In genomic region chr4:2651998-2652397, GRCh38 we compare ENCODE assay signal across 16 cellular contexts.
DNase-seq lines count a peak whose midpoint lies in the region; ATAC-seq and TF ChIP-seq lines count a peak whose summit lies in the region.
"Had no signal": no experiment of that assay in that cellular context is flagged by ENCODE, and none has a peak within 500 bp of the region (broad histone marks: within the 10 kb centered on the region; RNA-seq: fewer than 3 reads in every experiment).

No MANE protein-coding gene starts in this region.

- H3K4me3 ChIP-seq in CD4-positive, alpha-beta memory T cell (ENCODE audit: low read length in 2 of 2): no peak overlapping the region
- no peak overlapping the region for H3K4me3 ChIP-seq in SK-N-SH (ENCODE audit: low read depth in 2 of 2, low read length in 1 of 2)
- no peak overlapping the region for H3K4me3 ChIP-seq in aorta (ENCODE audit: low read length in 2 of 2)

- H3K27me3 Mint-ChIP-seq in T-helper 1 cell treated with Interleukin-12 subunit alpha and Interleukin-12 subunit beta and Interleukin-4 antibody, amounts not matched to agents 30 μg/mL and 1 μg/mL, for 36 hours (ENCODE audit: low read depth): no peaks in the 10 kb centered on the region
- H3K27me3 Mint-ChIP-seq in CD4-positive, alpha-beta memory T cell: no peaks in the 10 kb centered on the region
- no peaks in the 10 kb centered on the region for H3K27me3 Mint-ChIP-seq in activated CD8-positive, alpha-beta T cell treated with anti-CD3 and anti-CD28 coated beads for 36 hours
- no peaks in the 10 kb centered on the region for H3K27me3 Mint-ChIP-seq in naive B cell

- H3K27ac ChIP-seq in CD4-positive, alpha-beta memory T cell (ENCODE audit: low read depth, low read length): no peak overlapping the region
- no peak overlapping the region for H3K27ac ChIP-seq in SK-N-SH (ENCODE audit: low read depth in 2 of 2, low read length in 1 of 2)
- H3K27ac ChIP-seq in aorta (ENCODE audit: low read depth in 1 of 2, low read length in 2 of 2): no peak overlapping the region
- H3K27ac ChIP-seq: epithelial cell of prostate had no signal

- no peak for DNase-seq in T-helper 1 cell
- no peak for DNase-seq in CD4-positive, alpha-beta memory T cell
- no peak for DNase-seq in activated CD8-positive, alpha-beta T cell treated with anti-CD3 and anti-CD28 coated beads for 36 hours
- DNase-seq in naive B cell: no peak
- DNase-seq in SK-N-SH: no peak
- no peak for DNase-seq in aorta
- DNase-seq: 8988T; activated CD4-positive, CD25-positive, alpha-beta regulatory T cell; stimulated activated CD4-positive, alpha-beta T cell treated with anti-CD3 and anti-CD28 coated beads, Interleukin-12 subunit alpha, Interleukin-12 subunit beta, amount 100 ng/mL, for 4 hours; stimulated activated naive CD4-positive, alpha-beta T cell treated with Interleukin-2 at 50 U/mL for 16 hours; SW 1271 had no signal

- H3K4me2 ChIP-seq in SK-N-SH: no peak overlapping the region

- H3F3A ChIP-seq in SK-N-SH (replicated peaks; ENCODE audit: insufficient read depth): no peaks in the 10 kb centered on the region

- H2AFZ ChIP-seq in SK-N-SH (ENCODE audit: low read depth): no peak overlapping the region

- no peak overlapping the region for H3K9ac ChIP-seq in SK-N-SH

- ATAC-seq in activated CD8-positive, alpha-beta T cell treated with anti-CD3 and anti-CD28 coated beads for 36 hours: no peak
- ATAC-seq in naive B cell (ENCODE audit: low read depth in 2 of 2) (no peak), aorta (ENCODE audit: low FRiP score) (no peak), HG03196 (IDR thresholded peaks at IDR 0.05; ENCODE audit: unreplicated experiment) (no peak)
- ATAC-seq: HepG2 had no signal

- no peak for TF ChIP-seq EP300 in SK-N-SH (IDR thresholded peaks at IDR 0.05; ENCODE audit: borderline replicate concordance in 1 of 2, low read depth in 1 of 2, low read length in 1 of 2)

- POLR2A ChIA-PET in CD4-positive, alpha-beta memory T cell (lab: Charles Lee; ENCODE audit: partially characterized antibody): no interaction called here
- POLR2A ChIA-PET in activated CD8-positive, alpha-beta T cell treated with anti-CD3 and anti-CD28 coated beads for 36 hours (lab: Charles Lee): no interaction called here
- POLR2A ChIA-PET in SK-N-SH (lab: Yijun Ruan, JAX): no interaction called here

- 93% methylated on average over 2 of the region's 2 CpGs for WGBS in SK-N-SH (ENCODE audit: low lambda C conversion rate)
- WGBS in aorta, 2 donors: 89 to 93% methylated on average over 2 of the region's 2 CpGs

- H3K9me3 Mint-ChIP-seq in T-helper 1 cell treated with Interleukin-12 subunit alpha and Interleukin-12 subunit beta and Interleukin-4 antibody, amounts not matched to agents 30 μg/mL and 1 μg/mL, for 36 hours: no peaks in the 10 kb centered on the region
- H3K9me3 Mint-ChIP-seq in CD4-positive, alpha-beta memory T cell: no peaks in the 10 kb centered on the region
- H3K9me3 Mint-ChIP-seq in activated CD8-positive, alpha-beta T cell treated with anti-CD3 and anti-CD28 coated beads for 36 hours: no peaks in the 10 kb centered on the region
- no peaks in the 10 kb centered on the region for H3K9me3 Mint-ChIP-seq in naive B cell

- peaks cover 8% of the 10 kb centered on the region for H3K4me1 ChIP-seq in CD4-positive, alpha-beta memory T cell (ENCODE audit: insufficient read depth, low read length)
- peaks cover 0 to 2% of the 10 kb centered on the region in 2 experiments; a peak in 1 of 4 replicates for H3K4me1 ChIP-seq in SK-N-SH (ENCODE audit: control insufficient read depth in 1 of 2, insufficient read depth in 2 of 2, low read depth in 1 of 2, low read length in 1 of 2)
- H3K4me1 ChIP-seq in aorta (ENCODE audit: control insufficient read depth in 1 of 2, insufficient read depth in 2 of 2, low read length in 2 of 2): no peaks in the 10 kb centered on the region

- TF ChIP-seq CTCF in activated CD8-positive, alpha-beta T cell treated with anti-CD3 and anti-CD28 coated beads for 36 hours (IDR thresholded peaks at IDR 0.05): no peak
- TF ChIP-seq CTCF in SK-N-SH (IDR thresholded peaks at IDR 0.05): no peak

- H3K4me3 Mint-ChIP-seq in T-helper 1 cell treated with Interleukin-12 subunit alpha and Interleukin-12 subunit beta and Interleukin-4 antibody, amounts not matched to agents 30 μg/mL and 1 μg/mL, for 36 hours: no peak overlapping the region
- no peak overlapping the region for H3K4me3 Mint-ChIP-seq in CD4-positive, alpha-beta memory T cell
- peak overlapping the region; percentile 27 for H3K4me3 Mint-ChIP-seq in activated CD8-positive, alpha-beta T cell treated with anti-CD3 and anti-CD28 coated beads for 36 hours
- H3K4me3 Mint-ChIP-seq in naive B cell: no peak overlapping the region
- H3K4me3 Mint-ChIP-seq: CD14-positive monocyte had no signal

- peaks cover 18% of the 10 kb centered on the region for H3K4me1 Mint-ChIP-seq in T-helper 1 cell treated with Interleukin-12 subunit alpha and Interleukin-12 subunit beta and Interleukin-4 antibody, amounts not matched to agents 30 μg/mL and 1 μg/mL, for 36 hours (ENCODE audit: low read depth)
- H3K4me1 Mint-ChIP-seq in CD4-positive, alpha-beta memory T cell: peaks cover 12 to 19% (median 15%) of the 10 kb centered on the region in 4 donors
- H3K4me1 Mint-ChIP-seq in activated CD8-positive, alpha-beta T cell treated with anti-CD3 and anti-CD28 coated beads for 36 hours (ENCODE audit: low read depth): peaks cover 27% of the 10 kb centered on the region
- H3K4me1 Mint-ChIP-seq in naive B cell: peaks cover 16 to 22% (median 18%) of the 10 kb centered on the region in 3 donors
- H3K4me1 Mint-ChIP-seq: CD14-positive monocyte had no signal

- H3K9me2 ChIP-seq in SK-N-SH: no peaks in the 10 kb centered on the region

- no peaks in the 10 kb centered on the region for H4K20me1 ChIP-seq in SK-N-SH (ENCODE audit: insufficient read depth)

- H3K9me3 ChIP-seq in CD4-positive, alpha-beta memory T cell (ENCODE audit: control insufficient read depth in 1 of 2, low read length in 2 of 2): no peaks in the 10 kb centered on the region
- H3K9me3 ChIP-seq in SK-N-SH (no peaks in the 10 kb centered on the region), aorta (ENCODE audit: control insufficient read depth, low read length) (no peaks in the 10 kb centered on the region)

- 0 out of 2 replicates have a peak, but pooled peaks cover 13% of the 10 kb centered on the region for H3K79me2 ChIP-seq in SK-N-SH (ENCODE audit: insufficient read depth)

- no peaks in the 10 kb centered on the region for H3K27me3 ChIP-seq in CD4-positive, alpha-beta memory T cell (ENCODE audit: insufficient read depth, low read length)
- H3K27me3 ChIP-seq in SK-N-SH (ENCODE audit: insufficient read depth): no peaks in the 10 kb centered on the region
- no peaks in the 10 kb centered on the region for H3K27me3 ChIP-seq in aorta (ENCODE audit: control insufficient read depth in 1 of 2, insufficient read depth in 2 of 2, low read length in 1 of 2)

- peaks cover 28% of the 10 kb centered on the region for H3K36me3 Mint-ChIP-seq in T-helper 1 cell treated with Interleukin-12 subunit alpha and Interleukin-12 subunit beta and Interleukin-4 antibody, amounts not matched to agents 30 μg/mL and 1 μg/mL, for 36 hours (ENCODE audit: low read depth)
- H3K36me3 Mint-ChIP-seq in CD4-positive, alpha-beta memory T cell: peaks cover 24 to 53% of the 10 kb centered on the region in 2 donors
- peaks cover 32% of the 10 kb centered on the region for H3K36me3 Mint-ChIP-seq in activated CD8-positive, alpha-beta T cell treated with anti-CD3 and anti-CD28 coated beads for 36 hours (ENCODE audit: low read depth)
- peaks cover 0 to under 1% of the 10 kb centered on the region in 2 donors for H3K36me3 Mint-ChIP-seq in naive B cell

- peaks cover 27% of the 10 kb centered on the region for H3K36me3 ChIP-seq in CD4-positive, alpha-beta memory T cell (ENCODE audit: insufficient read depth, low read length)
- H3K36me3 ChIP-seq in SK-N-SH (replicated peaks in 1 of 2; ENCODE audit: control insufficient read depth in 1 of 2, insufficient read depth in 2 of 2, low read length in 1 of 2) (peaks cover 25 to 28% of the 10 kb centered on the region in 2 experiments), aorta (ENCODE audit: control insufficient read depth in 1 of 2, insufficient read depth in 2 of 2, low read length in 1 of 2) (peaks cover 2 to 7% of the 10 kb centered on the region in 2 donors)

- no peak for TF ChIP-seq RAD21 in SK-N-SH (IDR thresholded peaks at IDR 0.05; ENCODE audit: low read length)

- intact Hi-C loops in CD4-positive, alpha-beta memory T cell (cut with micrococcal nuclease): no loop called here
- intact Hi-C loops in activated CD8-positive, alpha-beta T cell treated with anti-CD3 and anti-CD28 coated beads for 36 hours (cut with micrococcal nuclease): no loop called here
- intact Hi-C loops in aorta (cut with DNase I): no loop called here

- CTCF ChIA-PET in CD4-positive, alpha-beta memory T cell (lab: Charles Lee; ENCODE audit: partially characterized antibody): no interaction called here
- CTCF ChIA-PET in activated CD8-positive, alpha-beta T cell treated with anti-CD3 and anti-CD28 coated beads for 36 hours (lab: Charles Lee): no interaction called here
- CTCF ChIA-PET in SK-N-SH (lab: Yijun Ruan, JAX): no interaction called here

- peak overlapping the region; percentile 70 for H3K27ac Mint-ChIP-seq in T-helper 1 cell treated with Interleukin-12 subunit alpha and Interleukin-12 subunit beta and Interleukin-4 antibody, amounts not matched to agents 30 μg/mL and 1 μg/mL, for 36 hours
- H3K27ac Mint-ChIP-seq in CD4-positive, alpha-beta memory T cell: peak overlapping the region; percentile 6 to 78 (median 41)
- peak overlapping the region; percentile 80 for H3K27ac Mint-ChIP-seq in activated CD8-positive, alpha-beta T cell treated with anti-CD3 and anti-CD28 coated beads for 36 hours
- H3K27ac Mint-ChIP-seq in naive B cell: peak overlapping the region in 4 of 6 donors; percentile 16 to 87 (median 78)

TF ChIP-seq in SK-N-SH, 30 proteins besides CTCF, POLR2A, EP300 and RAD21 (continues in another document):
- no peak for TF ChIP-seq TAF1 (IDR thresholded peaks at IDR 0.05; ENCODE audit: borderline replicate concordance, low read depth, low read length)
- TF ChIP-seq SMC3 (IDR thresholded peaks at IDR 0.05; ENCODE audit: low read depth, low read length): no peak
- no peak for TF ChIP-seq FOSL2 (IDR thresholded peaks at IDR 0.05; ENCODE audit: borderline replicate concordance, low read depth)
- TF ChIP-seq MXI1 (IDR thresholded peaks at IDR 0.05; ENCODE audit: low read depth, low read length): no peak
- no peak for TF ChIP-seq YY1 (IDR thresholded peaks at IDR 0.05; ENCODE audit: low read depth)
- TF ChIP-seq TCF12 (IDR thresholded peaks at IDR 0.05): no peak
- no peak for TF ChIP-seq RFX5 (IDR thresholded peaks at IDR 0.05; ENCODE audit: low read length)
- no peak for TF ChIP-seq FOXM1 (IDR thresholded peaks at IDR 0.05; ENCODE audit: low read depth)
- no peak for TF ChIP-seq RXRA (IDR thresholded peaks at IDR 0.05; ENCODE audit: borderline replicate concordance, low read depth)
- TF ChIP-seq JUND (IDR thresholded peaks at IDR 0.05): no peak
- no peak for TF ChIP-seq GATA2 (CRISPR knock-in tag; IDR thresholded peaks at IDR 0.05)
